Comparison of ENCODE assay signal across 17 cellular contexts in genomic region chr10:121556448-121556847, GRCh38. TPM values are rescaled to one million over a fixed set of nuclear protein-coding genes. Genes with fewer than 3 reads are reported as not detected.
"Had no signal": no experiment of that assay in that cellular context is flagged by ENCODE, and none has a peak within 500 bp of the region (broad histone marks: within the 10 kb centered on the region; RNA-seq: fewer than 3 reads in every experiment).

No MANE protein-coding gene starts in this region.

- H3K27ac ChIP-seq: brain microvascular endothelial cell, epithelial cell of prostate, gastrocnemius medialis, heart right ventricle, left lung, right atrium auricular region, thoracic aorta had no signal

- H3K4me1 Mint-ChIP-seq: activated CD4-positive, alpha-beta T cell treated with anti-CD3 and anti-CD28 coated beads, Interleukin-2, amount 10 ng/mL, durations not matched to agents 7 days and 5 days; activated naive CD8-positive, alpha-beta T cell treated with anti-CD3 and anti-CD28 coated beads, Interleukin-2, amount 10 ng/mL, durations not matched to agents 7 days and 5 days; memory B cell; natural killer cell had no signal

- ATAC-seq: gastrocnemius medialis, heart right ventricle, left lung, natural killer cell had no signal

- H3K27me3 ChIP-seq: brain microvascular endothelial cell, gastrocnemius medialis, left lung, right atrium auricular region had no signal

- H3K36me3 Mint-ChIP-seq: activated naive CD8-positive, alpha-beta T cell treated with anti-CD3 and anti-CD28 coated beads, Interleukin-2, amount 10 ng/mL, durations not matched to agents 7 days and 5 days; memory B cell; natural killer cell had no signal

- H3K4me3 Mint-ChIP-seq: activated CD4-positive, alpha-beta T cell treated with anti-CD3 and anti-CD28 coated beads, Interleukin-2, amount 10 ng/mL, durations not matched to agents 7 days and 5 days; activated naive CD8-positive, alpha-beta T cell treated with anti-CD3 and anti-CD28 coated beads, Interleukin-2, amount 10 ng/mL, durations not matched to agents 7 days and 5 days; activated T-helper 1 cell treated with anti-CD3 and anti-CD28 coated beads, Interleukin-12 subunit alpha, Interleukin-12 subunit beta, Interleukin-2, Interleukin-4 antibody, amounts not matched to agents 30 ng/mL and 10 ng/mL and 1 ng/mL, durations not matched to agents 14 hours and 24 hours and 36 hours; dendritic cell treated with granulocyte-macrophage colony-stimulating factor and Interleukin-4, amounts not matched to agents 40 ng/mL and 50 ng/mL, for 4 days; memory B cell; natural killer cell; stimulated activated naive CD8-positive, alpha-beta T cell treated with anti-CD3 and anti-CD28 coated beads, Interleukin-15, Interleukin-2, amounts not matched to agents 100 ng/mL and 50 ng/mL, for 24 hours had no signal

- H3K4me3 ChIP-seq: gastrocnemius medialis, heart right ventricle, left lung, right atrium auricular region, thoracic aorta had no signal

- H3K27ac Mint-ChIP-seq: activated CD4-positive, alpha-beta T cell treated with anti-CD3 and anti-CD28 coated beads, Interleukin-2, amount 10 ng/mL, durations not matched to agents 7 days and 5 days; activated naive CD8-positive, alpha-beta T cell treated with anti-CD3 and anti-CD28 coated beads, Interleukin-2, amount 10 ng/mL, durations not matched to agents 7 days and 5 days; activated T-helper 1 cell treated with anti-CD3 and anti-CD28 coated beads, Interleukin-12 subunit alpha, Interleukin-12 subunit beta, Interleukin-2, Interleukin-4 antibody, amounts not matched to agents 30 ng/mL and 10 ng/mL and 1 ng/mL, durations not matched to agents 14 hours and 24 hours and 36 hours; dendritic cell treated with granulocyte-macrophage colony-stimulating factor and Interleukin-4, amounts not matched to agents 40 ng/mL and 50 ng/mL, for 4 days; memory B cell; natural killer cell; stimulated activated naive CD8-positive, alpha-beta T cell treated with anti-CD3 and anti-CD28 coated beads, Interleukin-15, Interleukin-2, amounts not matched to agents 100 ng/mL and 50 ng/mL, for 24 hours had no signal

- H3K9me3 ChIP-seq: gastrocnemius medialis, heart right ventricle, left lung, right atrium auricular region, thoracic aorta had no signal

- DNase-seq: activated CD4-positive, alpha-beta T cell treated with anti-CD3 and anti-CD28 coated beads, Interleukin-2, amount 10 ng/mL, durations not matched to agents 7 days and 5 days; activated naive CD4-positive, alpha-beta T cell; activated naive CD8-positive, alpha-beta T cell treated with anti-CD3 and anti-CD28 coated beads, Interleukin-2, amount 10 ng/mL, durations not matched to agents 7 days and 5 days; brain microvascular endothelial cell; cerebellar nuclear complex; gastrocnemius medialis; heart right ventricle; left lung; natural killer cell; nucleus accumbens had no signal

- H3K27me3 Mint-ChIP-seq: activated CD4-positive, alpha-beta T cell treated with anti-CD3 and anti-CD28 coated beads, Interleukin-2, amount 10 ng/mL, durations not matched to agents 7 days and 5 days; activated naive CD8-positive, alpha-beta T cell treated with anti-CD3 and anti-CD28 coated beads, Interleukin-2, amount 10 ng/mL, durations not matched to agents 7 days and 5 days; dendritic cell treated with granulocyte-macrophage colony-stimulating factor and Interleukin-4, amounts not matched to agents 40 ng/mL and 50 ng/mL, for 4 days; memory B cell; stimulated activated naive CD8-positive, alpha-beta T cell treated with anti-CD3 and anti-CD28 coated beads, Interleukin-15, Interleukin-2, amounts not matched to agents 100 ng/mL and 50 ng/mL, for 24 hours had no signal

- H3K9me3 Mint-ChIP-seq: activated naive CD8-positive, alpha-beta T cell treated with anti-CD3 and anti-CD28 coated beads, Interleukin-2, amount 10 ng/mL, durations not matched to agents 7 days and 5 days; dendritic cell treated with granulocyte-macrophage colony-stimulating factor and Interleukin-4, amounts not matched to agents 40 ng/mL and 50 ng/mL, for 4 days; memory B cell; natural killer cell; stimulated activated naive CD8-positive, alpha-beta T cell treated with anti-CD3 and anti-CD28 coated beads, Interleukin-15, Interleukin-2, amounts not matched to agents 100 ng/mL and 50 ng/mL, for 24 hours had no signal

- H3K4me1 ChIP-seq: gastrocnemius medialis, heart right ventricle, left lung, right atrium auricular region had no signal

- H3K36me3 ChIP-seq: brain microvascular endothelial cell, gastrocnemius medialis, heart right ventricle, left lung, right atrium auricular region, thoracic aorta had no signal

RNA-seq across cellular contexts. Expression of gene FGFR2, which starts 41.8 kb away (rescaled TPM):
- total RNA-seq: activated CD4-positive, alpha-beta T cell treated with anti-CD3 and anti-CD28 coated beads, Interleukin-2, amount 10 ng/mL, durations not matched to agents 7 days and 5 days; activated T-helper 1 cell treated with anti-CD3 and anti-CD28 coated beads, Interleukin-12 subunit alpha, Interleukin-12 subunit beta, Interleukin-2, Interleukin-4 antibody, amounts not matched to agents 30 ng/mL and 10 ng/mL and 1 ng/mL, durations not matched to agents 14 hours and 24 hours and 36 hours had no signal
